In the genomic region with DNA sequence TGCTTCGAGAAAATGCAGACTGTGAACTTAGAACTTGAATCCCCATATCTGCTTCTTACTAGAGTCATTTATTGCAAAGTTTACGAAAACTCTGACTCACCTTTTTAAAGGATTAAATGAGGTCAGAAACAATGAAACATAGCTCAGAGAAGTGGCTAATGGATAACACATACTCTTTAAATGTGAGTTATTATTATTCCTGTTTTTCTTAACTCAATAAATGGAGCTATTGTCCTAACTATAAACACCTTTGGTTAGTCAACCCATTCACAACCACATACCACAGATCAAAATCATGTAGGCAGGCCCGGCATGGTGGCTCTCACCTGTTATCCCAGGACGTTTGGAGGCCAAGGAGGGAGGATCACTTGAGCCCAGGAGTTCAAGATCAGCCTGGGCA, we compare ENCODE assay signal across 5 cellular contexts. TPM values are rescaled to one million over a fixed set of nuclear protein-coding genes. Genes with fewer than 3 reads are reported as not detected.
"Had no signal": no experiment of that assay in that cellular context is flagged by ENCODE, and none has a peak within 500 bp of the region (broad histone marks: within the 10 kb centered on the region; RNA-seq: fewer than 3 reads in every experiment).

No MANE protein-coding gene starts in this region.

RNA-seq across cellular contexts. Expression of a gene that starts 10.8 kb away (rescaled TPM):
- total RNA-seq: K562, NCI-H460, SK-MEL-5 had no signal
- polyA plus RNA-seq: IgD-negative memory B cell, SK-N-SH had no signal

RNA-seq across cellular contexts. Expression of a gene that starts 46.0 kb away (rescaled TPM):
- total RNA-seq: NCI-H460, SK-MEL-5 had no signal
- polyA plus RNA-seq: IgD-negative memory B cell, SK-N-SH had no signal

RNA-seq across cellular contexts. Expression of a gene that starts 59.9 kb away (rescaled TPM):
- total RNA-seq: K562, SK-MEL-5 had no signal
- polyA plus RNA-seq: IgD-negative memory B cell, K562, SK-N-SH had no signal
